12 cellular contexts compared by ENCODE assay signal in the genomic region with DNA sequence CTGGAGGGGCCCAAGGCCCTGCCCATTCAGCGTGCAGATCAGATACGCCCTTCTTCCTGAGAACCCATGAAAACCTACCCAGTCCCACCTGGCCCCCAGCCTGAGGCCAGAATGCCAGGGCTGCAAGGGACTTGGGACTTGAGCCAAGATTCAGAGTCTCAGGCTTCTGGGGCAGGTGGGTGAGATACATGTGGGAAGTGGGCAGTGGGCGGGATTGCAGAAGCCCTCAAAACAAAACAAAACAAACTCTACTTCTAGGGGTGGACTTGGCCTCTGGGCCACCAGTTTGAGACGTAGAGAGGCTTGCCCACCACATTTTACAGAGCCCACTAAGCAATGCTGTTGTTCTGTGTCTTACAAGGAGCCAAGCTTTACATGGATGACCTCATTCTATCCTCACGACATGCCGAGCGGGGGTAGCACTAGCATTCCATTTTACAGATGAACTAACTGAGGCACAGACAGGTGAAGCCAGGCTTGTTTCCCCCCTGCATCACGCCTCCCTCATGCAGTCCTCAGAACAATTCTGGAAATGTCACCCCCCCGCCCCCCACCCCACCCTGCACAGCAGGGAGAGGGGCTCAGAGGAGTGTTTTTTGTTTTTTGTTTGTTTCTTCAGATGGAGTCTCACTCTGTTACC. TPM values are rescaled to one million over a fixed set of nuclear protein-coding genes. Genes with fewer than 3 reads are reported as not detected.
DNase-seq lines count a peak whose midpoint lies in the region; ATAC-seq lines count a peak whose summit lies in the region.
"Had no signal": no experiment of that assay in that cellular context is flagged by ENCODE, and none has a peak within 500 bp of the region (broad histone marks: within the 10 kb centered on the region; RNA-seq: fewer than 3 reads in every experiment).

No MANE protein-coding gene starts in this region.

- H3K27me3 ChIP-seq in mesenchymal stem cell (ENCODE audit: control insufficient read depth in 1 of 2, insufficient read depth in 1 of 2, low read length in 2 of 2) = no peaks in the 10 kb centered on the region

- no peak overlapping the region for H2BK12ac ChIP-seq in mesenchymal stem cell (ENCODE audit: low read length in 2 of 2)

- peaks cover 14% of the 10 kb centered on the region for H3K4me1 ChIP-seq in mesenchymal stem cell (ENCODE audit: control insufficient read depth, insufficient read depth, low read depth, low read length)

- no peak overlapping the region for H3K4ac ChIP-seq in mesenchymal stem cell (ENCODE audit: low read depth in 1 of 2, low read length in 2 of 2)

- no peak overlapping the region for H2AFZ ChIP-seq in mesenchymal stem cell (ENCODE audit: low read depth, low read length)
- H2AFZ ChIP-seq: GM23248 had no signal

- no peaks in the 10 kb centered on the region for H3K27me3 Mint-ChIP-seq in stimulated activated naive CD8-positive, alpha-beta T cell treated with anti-CD3 and anti-CD28 coated beads, Interleukin-15, Interleukin-2, amounts not matched to agents 100 ng/mL and 50 ng/mL, for 24 hours
- H3K27me3 Mint-ChIP-seq in activated naive CD8-positive, alpha-beta T cell treated with anti-CD3 and anti-CD28 coated beads for 36 hours = no peaks in the 10 kb centered on the region

- H3K4me3 ChIP-seq in mesenchymal stem cell (ENCODE audit: insufficient read depth in 1 of 2, low read depth in 1 of 2, low read length in 2 of 2) = peak overlapping the region in 1 of 2 experiments; percentile 85

- no peak overlapping the region for H3K27ac ChIP-seq in mesenchymal stem cell (ENCODE audit: low read length, poor library complexity, severe bottlenecking)
- H3K27ac ChIP-seq: GM23248 had no signal

- peaks cover 26% of the 10 kb centered on the region for H3K4me1 Mint-ChIP-seq in stimulated activated naive CD8-positive, alpha-beta T cell treated with anti-CD3 and anti-CD28 coated beads, Interleukin-15, Interleukin-2, amounts not matched to agents 100 ng/mL and 50 ng/mL, for 24 hours (ENCODE audit: low read depth)
- H3K4me1 Mint-ChIP-seq in activated naive CD8-positive, alpha-beta T cell treated with anti-CD3 and anti-CD28 coated beads for 36 hours = peaks cover 33% of the 10 kb centered on the region

- no peak overlapping the region for H3K23ac ChIP-seq in mesenchymal stem cell (ENCODE audit: low read length in 2 of 2)

- H3K36me3 Mint-ChIP-seq in stimulated activated naive CD8-positive, alpha-beta T cell treated with anti-CD3 and anti-CD28 coated beads, Interleukin-15, Interleukin-2, amounts not matched to agents 100 ng/mL and 50 ng/mL, for 24 hours (ENCODE audit: low read depth) = peaks cover 26% of the 10 kb centered on the region
- peaks cover 14% of the 10 kb centered on the region for H3K36me3 Mint-ChIP-seq in activated naive CD8-positive, alpha-beta T cell treated with anti-CD3 and anti-CD28 coated beads for 36 hours

- DNase-seq in stimulated activated naive CD8-positive, alpha-beta T cell treated with anti-CD3 and anti-CD28 coated beads, Interleukin-15, Interleukin-2, amounts not matched to agents 100 U/mL and 50 U/mL, for 24 hours = no peak
- no peak for DNase-seq in activated naive CD8-positive, alpha-beta T cell treated with anti-CD3 and anti-CD28 coated beads for 36 hours
- DNase-seq in mesenchymal stem cell (no peak), HPDE6-E6E7 (ENCODE audit: extremely low spot score) (no peak), ecto neural progenitor cell (ENCODE audit: low spot score) (no peak)
- DNase-seq in central memory CD4-positive, alpha-beta T cell = no peak
- DNase-seq: activated CD4-positive, alpha-beta T cell treated with anti-CD3 and anti-CD28 coated beads for 48 hours; NCI-H1092; stimulated activated CD4-positive, alpha-beta T cell treated with anti-CD3 and anti-CD28 coated beads, Interleukin-4, amount 100 ng/mL, for 1 hour had no signal

- H4K8ac ChIP-seq in mesenchymal stem cell (ENCODE audit: low read length) = no peak overlapping the region

- H3K4me3 Mint-ChIP-seq in stimulated activated naive CD8-positive, alpha-beta T cell treated with anti-CD3 and anti-CD28 coated beads, Interleukin-15, Interleukin-2, amounts not matched to agents 100 ng/mL and 50 ng/mL, for 24 hours = peak overlapping the region; percentile 98
- H3K4me3 Mint-ChIP-seq in activated naive CD8-positive, alpha-beta T cell treated with anti-CD3 and anti-CD28 coated beads for 36 hours = peak overlapping the region; percentile 93

- no peaks in the 10 kb centered on the region for H3K9me3 Mint-ChIP-seq in stimulated activated naive CD8-positive, alpha-beta T cell treated with anti-CD3 and anti-CD28 coated beads, Interleukin-15, Interleukin-2, amounts not matched to agents 100 ng/mL and 50 ng/mL, for 24 hours
- H3K9me3 Mint-ChIP-seq in activated naive CD8-positive, alpha-beta T cell treated with anti-CD3 and anti-CD28 coated beads for 36 hours = no peaks in the 10 kb centered on the region

- peaks cover 14% of the 10 kb centered on the region for H3K79me1 ChIP-seq in mesenchymal stem cell (replicated peaks; ENCODE audit: low read length, poor library complexity, severe bottlenecking)

- 92% methylated on average over 6 of the region's 9 CpGs for WGBS in mesenchymal stem cell

- H2BK120ac ChIP-seq in mesenchymal stem cell (ENCODE audit: low read depth, low read length) = no peak overlapping the region

- H3K14ac ChIP-seq in mesenchymal stem cell (ENCODE audit: low read length in 2 of 2) = no peak overlapping the region

- no peak overlapping the region for H3K27ac Mint-ChIP-seq in stimulated activated naive CD8-positive, alpha-beta T cell treated with anti-CD3 and anti-CD28 coated beads, Interleukin-15, Interleukin-2, amounts not matched to agents 100 ng/mL and 50 ng/mL, for 24 hours
- no peak overlapping the region for H3K27ac Mint-ChIP-seq in activated naive CD8-positive, alpha-beta T cell treated with anti-CD3 and anti-CD28 coated beads for 36 hours

- H3K18ac ChIP-seq in mesenchymal stem cell (ENCODE audit: low read depth in 1 of 2, low read length in 2 of 2) = peak overlapping the region in 1 of 2 experiments; percentile 50

- peaks cover 10 to 25% of the 10 kb centered on the region in 2 experiments for H3K36me3 ChIP-seq in mesenchymal stem cell (ENCODE audit: control insufficient read depth in 1 of 2, insufficient read depth in 2 of 2, low read depth in 1 of 2, low read length in 2 of 2)

- H3K9ac ChIP-seq in mesenchymal stem cell (ENCODE audit: low read length) = peak overlapping the region; percentile 36
- H3K9ac ChIP-seq: GM23248 had no signal

- no peak overlapping the region for H2BK15ac ChIP-seq in mesenchymal stem cell (ENCODE audit: low read depth, poor library complexity, severe bottlenecking)

- H3K9me3 ChIP-seq in mesenchymal stem cell (ENCODE audit: control insufficient read depth, low read length) = no peaks in the 10 kb centered on the region

- no peak for ATAC-seq in stimulated activated naive CD8-positive, alpha-beta T cell treated with anti-CD3 and anti-CD28 coated beads, Interleukin-15, Interleukin-2, amounts not matched to agents 100 U/mL and 50 U/mL, for 24 hours
- no peak for ATAC-seq in GM19328 (IDR thresholded peaks at IDR 0.05; ENCODE audit: unreplicated experiment)

- H4K91ac ChIP-seq in mesenchymal stem cell (ENCODE audit: low read length) = no peak overlapping the region

- no peak overlapping the region for H2AK5ac ChIP-seq in mesenchymal stem cell (ENCODE audit: low read length, severe bottlenecking)

- no peak overlapping the region for H3K4me2 ChIP-seq in mesenchymal stem cell (ENCODE audit: low read length, poor library complexity, severe bottlenecking)

- H2BK5ac ChIP-seq in mesenchymal stem cell (ENCODE audit: low read depth, low read length, poor library complexity, severe bottlenecking) = no peak overlapping the region

RNA-seq across cellular contexts. Expression of a gene that starts 1.7 kb away (rescaled TPM):
- 10 to 100 TPM; 13.5 to 15.1 TPM for total RNA-seq in activated naive CD8-positive, alpha-beta T cell treated with anti-CD3 and anti-CD28 coated beads for 36 hours
- polyA plus RNA-seq in mesenchymal stem cell (2013, experiment 1 of 2) = 9.5 TPM
- polyA plus RNA-seq in mesenchymal stem cell (2013, experiment 2 of 2) = 9.8 TPM

RNA-seq across cellular contexts. Expression of a gene that starts 25.2 kb away (rescaled TPM):
- 10 to 100 TPM; 14.8 to 15.5 TPM for total RNA-seq in activated naive CD8-positive, alpha-beta T cell treated with anti-CD3 and anti-CD28 coated beads for 36 hours
- polyA plus RNA-seq in mesenchymal stem cell (2013, experiment 1 of 2) = 165 TPM
- 149 TPM for polyA plus RNA-seq in mesenchymal stem cell (2013, experiment 2 of 2)
